In the genomic region with DNA sequence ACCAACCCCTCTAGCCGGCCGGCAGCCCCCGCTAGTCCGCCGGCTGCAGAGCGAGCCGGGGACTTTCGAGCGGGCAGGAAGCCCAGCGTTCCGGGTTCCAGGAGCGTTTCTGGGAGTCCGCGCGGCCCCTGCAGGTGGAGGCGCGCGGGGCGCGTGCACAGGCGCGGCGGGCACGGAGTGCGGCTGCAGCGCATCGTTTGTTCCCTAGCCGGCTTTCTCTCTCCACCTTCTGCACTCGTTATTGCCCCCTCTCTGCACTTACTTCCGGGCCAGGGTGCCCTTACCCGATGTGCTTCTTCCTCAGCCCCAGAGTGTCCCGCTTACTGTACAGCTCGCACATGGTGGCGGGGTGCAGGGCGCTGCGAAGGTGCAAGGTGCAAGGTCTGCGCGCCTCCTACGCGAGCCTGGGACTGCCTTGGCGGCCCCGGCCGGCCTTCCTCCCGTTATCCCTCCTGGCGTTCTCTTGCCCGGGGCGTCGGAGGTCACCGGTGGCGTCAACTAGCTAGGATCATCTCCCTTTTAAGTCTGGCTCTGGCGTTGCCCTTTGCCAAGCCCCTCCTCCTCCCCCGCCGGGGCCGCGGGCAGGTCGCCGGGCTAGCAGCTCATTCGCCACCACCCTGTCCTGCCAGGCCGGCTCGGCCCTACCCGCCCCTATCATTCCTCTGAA, we compare ENCODE assay signal across 8 cellular contexts. TPM values are rescaled to one million over a fixed set of nuclear protein-coding genes. Genes with fewer than 3 reads are reported as not detected.
DNase-seq lines count a peak whose midpoint lies in the region; ATAC-seq and TF ChIP-seq lines count a peak whose summit lies in the region.

A gene (minus strand): TSS at position 495 of the 667 bp plus-strand sequence. CDS start 155 bp downstream, at position 340.

- H3K4me3 Mint-ChIP-seq in T-helper 1 cell treated with Interleukin-12 subunit alpha and Interleukin-12 subunit beta and Interleukin-4 antibody, amounts not matched to agents 30 μg/mL and 1 μg/mL, for 36 hours, result peak within 1 kb of the TSS; percentile 83

- TF ChIP-seq CTCF in choroid plexus epithelial cell (conservative IDR thresholded peaks at IDR 0.05; ENCODE audit: low read depth, low read length), result no peak

- peaks cover 65% of the 10 kb centered on the region for H3K27me3 Mint-ChIP-seq in T-helper 1 cell treated with Interleukin-12 subunit alpha and Interleukin-12 subunit beta and Interleukin-4 antibody, amounts not matched to agents 30 μg/mL and 1 μg/mL, for 36 hours (ENCODE audit: low read depth)

- H3K9me3 Mint-ChIP-seq in T-helper 1 cell treated with Interleukin-12 subunit alpha and Interleukin-12 subunit beta and Interleukin-4 antibody, amounts not matched to agents 30 μg/mL and 1 μg/mL, for 36 hours, result no peaks in the 10 kb centered on the region

- peak; percentile 86 for ATAC-seq in left lobe of liver

- H3K27ac Mint-ChIP-seq in T-helper 1 cell treated with Interleukin-12 subunit alpha and Interleukin-12 subunit beta and Interleukin-4 antibody, amounts not matched to agents 30 μg/mL and 1 μg/mL, for 36 hours, result no peak within 1 kb of the TSS

- H3K4me1 Mint-ChIP-seq in T-helper 1 cell treated with Interleukin-12 subunit alpha and Interleukin-12 subunit beta and Interleukin-4 antibody, amounts not matched to agents 30 μg/mL and 1 μg/mL, for 36 hours (ENCODE audit: low read depth), result peaks cover 8% of the 10 kb centered on the region

- peak; percentile 29 for DNase-seq in NCI-H82 (lab: John Stamatoyannopoulos, UW)
- no peak for DNase-seq in NCI-H82 treated with DMSO at 0.1 percent for 48 hours (lab: John Stamatoyannopoulos, UW; ENCODE audit: unreplicated experiment)
- no peak for DNase-seq in choroid plexus epithelial cell (ENCODE audit: low read depth)
- DNase-seq in left lobe of liver (ENCODE audit: low spot score), result peak; percentile 97
- DNase-seq in stimulated activated CD4-positive, alpha-beta T cell treated with anti-CD3 and anti-CD28 coated beads, Interleukin-4, amount 100 ng/mL, for 1 hour, result peak; percentile 10
- no peak for DNase-seq in NCI-H2196 (lab: John Stamatoyannopoulos, UW; ENCODE audit: unreplicated experiment)
- DNase-seq in SIG-M5 treated with dmso at 0.1 percent for 504 hours (lab: John Stamatoyannopoulos, UW; ENCODE audit: unreplicated experiment), result no peak

- H3K36me3 Mint-ChIP-seq in T-helper 1 cell treated with Interleukin-12 subunit alpha and Interleukin-12 subunit beta and Interleukin-4 antibody, amounts not matched to agents 30 μg/mL and 1 μg/mL, for 36 hours (ENCODE audit: low read depth), result peaks cover 1% of the 10 kb centered on the region

- peak within 1 kb of the TSS; percentile 53 for H3K4me3 ChIP-seq in choroid plexus epithelial cell (ENCODE audit: low read depth, low read length)

RNA-seq across cellular contexts. Expression of the gene that starts here (rescaled TPM):
- total RNA-seq in left lobe of liver, result 127 TPM

Comparison
In these comparisons a context has a peak if more than half of its experiments do, and no peak if none do; other contexts are left out.
1. DNase-seq: peak in NCI-H82 (single experiment), left lobe of liver (single experiment) and stimulated activated CD4-positive, alpha-beta T cell treated with anti-CD3 and anti-CD28 coated beads, Interleukin-4, amount 100 ng/mL, for 1 hour (single experiment); none in NCI-H82 treated with DMSO at 0.1 percent for 48 hours (single experiment), choroid plexus epithelial cell (single experiment), NCI-H2196 (single experiment) and SIG-M5 treated with dmso at 0.1 percent for 504 hours (single experiment).